In genomic region chr12:45215419-45216296, GRCh38 we compare ENCODE assay signal across 1 cellular context.
TF ChIP-seq lines count a peak whose summit lies in the region.

Gene ANO6, plus strand, starts transcription at chr12:45216095. Its CDS starts 227 bp downstream, at chr12:45216322.

TF ChIP-seq in HepG2, 621 proteins besides CTCF, POLR2A, EP300 and RAD21 (continued from another document and continues in another):
- peak; percentile 64 for TF ChIP-seq ZNF18 (CRISPR knock-in tag; IDR thresholded peaks at IDR 0.05; ENCODE audit: insufficient replicate concordance)
- no peak; the same call in 1 of the 2 replicates for TF ChIP-seq RFXAP (CRISPR knock-in tag; IDR thresholded peaks at IDR 0.05; ENCODE audit: borderline replicate concordance)
- TF ChIP-seq AGO1 (IDR thresholded peaks at IDR 0.05; ENCODE audit: low read depth, low read length, poor library complexity, severe bottlenecking) = no peak
- TF ChIP-seq ZMYM3 (CRISPR knock-in tag; IDR thresholded peaks at IDR 0.05) = peak; percentile 27; the same call in 1 of the 2 replicates
- TF ChIP-seq PAF1 (CRISPR knock-in tag; IDR thresholded peaks at IDR 0.05) = no peak
- no peak for TF ChIP-seq HOXA7 (CRISPR knock-in tag; IDR thresholded peaks at IDR 0.05)
- TF ChIP-seq IKZF1 (IDR thresholded peaks at IDR 0.05) = no peak
- no peak for TF ChIP-seq GABPA (IDR thresholded peaks at IDR 0.05; ENCODE audit: low read depth, low read length)
- TF ChIP-seq GABPA (CRISPR knock-in tag; IDR thresholded peaks at IDR 0.05; ENCODE audit: low read depth) = no peak; the same call in 1 of the 2 replicates
- 0 out of 2 replicates have a peak, but pooled peaks have one; percentile 68 for TF ChIP-seq PBX3 (CRISPR knock-in tag; IDR thresholded peaks at IDR 0.05; ENCODE audit: borderline replicate concordance)
- TF ChIP-seq ZNF318 (CRISPR knock-in tag; IDR thresholded peaks at IDR 0.05) = 0 out of 2 replicates have a peak, but pooled peaks have one; percentile 16
- TF ChIP-seq ZNF276 (CRISPR knock-in tag; IDR thresholded peaks at IDR 0.05; ENCODE audit: low read depth) = no peak
- TF ChIP-seq PHF5A (CRISPR knock-in tag; IDR thresholded peaks at IDR 0.05; ENCODE audit: low read depth, unreplicated experiment) = no peak
- no peak for TF ChIP-seq ZMAT5 (CRISPR knock-in tag; IDR thresholded peaks at IDR 0.05; ENCODE audit: borderline replicate concordance, low read depth)
- no peak for TF ChIP-seq TERF1 (CRISPR knock-in tag; IDR thresholded peaks at IDR 0.05)
- no peak for TF ChIP-seq AKNA (CRISPR knock-in tag; IDR thresholded peaks at IDR 0.05; ENCODE audit: borderline replicate concordance)
- peak; percentile 74 for TF ChIP-seq ZNF777 (CRISPR knock-in tag; IDR thresholded peaks at IDR 0.05)
- TF ChIP-seq ZNF326 (CRISPR knock-in tag; IDR thresholded peaks at IDR 0.05; ENCODE audit: borderline replicate concordance) = no peak
- peak; percentile 55; the same call in 1 of the 2 replicates for TF ChIP-seq ZNF274 (CRISPR knock-in tag; IDR thresholded peaks at IDR 0.05)
- TF ChIP-seq ZNF530 (CRISPR knock-in tag; IDR thresholded peaks at IDR 0.05; ENCODE audit: low read depth) = no peak
- TF ChIP-seq MTF2 (CRISPR knock-in tag; IDR thresholded peaks at IDR 0.05; ENCODE audit: borderline replicate concordance) = no peak
- TF ChIP-seq ZBTB3 (CRISPR knock-in tag; IDR thresholded peaks at IDR 0.05; ENCODE audit: borderline replicate concordance, low read depth) = no peak
- TF ChIP-seq THAP8 (CRISPR knock-in tag; IDR thresholded peaks at IDR 0.05; ENCODE audit: borderline replicate concordance) = peak; percentile 34; the same call in 1 of the 2 replicates
- TF ChIP-seq TEAD2 (CRISPR knock-in tag; IDR thresholded peaks at IDR 0.05) = 0 out of 2 replicates have a peak, but pooled peaks have one; percentile 68
- no peak; the same call in 1 of the 2 replicates for TF ChIP-seq ZNF629 (CRISPR knock-in tag; conservative IDR thresholded peaks at IDR 0.05)
- no peak; the same call in 1 of the 2 replicates for TF ChIP-seq GZF1 (CRISPR knock-in tag; IDR thresholded peaks at IDR 0.05)
- TF ChIP-seq ZNF180 (CRISPR knock-in tag; IDR thresholded peaks at IDR 0.05; ENCODE audit: borderline replicate concordance, low read depth) = peak; percentile 76; the same call in 1 of the 2 replicates
- TF ChIP-seq ELK4 (CRISPR knock-in tag; IDR thresholded peaks at IDR 0.05; ENCODE audit: borderline replicate concordance) = no peak
- 0 out of 2 replicates have a peak, but pooled peaks have one; percentile 10 for TF ChIP-seq ATF7-NPFF (CRISPR knock-in tag; IDR thresholded peaks at IDR 0.05; ENCODE audit: low read depth)
- TF ChIP-seq BORCS8-MEF2B (CRISPR knock-in tag; IDR thresholded peaks at IDR 0.05) = 0 out of 2 replicates have a peak, but pooled peaks have one; percentile 23
- TF ChIP-seq ZNF337 (CRISPR knock-in tag; IDR thresholded peaks at IDR 0.05; ENCODE audit: borderline replicate concordance, low read depth) = no peak
- TF ChIP-seq NRL (CRISPR knock-in tag; IDR thresholded peaks at IDR 0.05; ENCODE audit: borderline replicate concordance) = no peak; the same call in 1 of the 2 replicates
- no peak for TF ChIP-seq PREB (CRISPR knock-in tag; IDR thresholded peaks at IDR 0.05)
